In the genomic region with DNA sequence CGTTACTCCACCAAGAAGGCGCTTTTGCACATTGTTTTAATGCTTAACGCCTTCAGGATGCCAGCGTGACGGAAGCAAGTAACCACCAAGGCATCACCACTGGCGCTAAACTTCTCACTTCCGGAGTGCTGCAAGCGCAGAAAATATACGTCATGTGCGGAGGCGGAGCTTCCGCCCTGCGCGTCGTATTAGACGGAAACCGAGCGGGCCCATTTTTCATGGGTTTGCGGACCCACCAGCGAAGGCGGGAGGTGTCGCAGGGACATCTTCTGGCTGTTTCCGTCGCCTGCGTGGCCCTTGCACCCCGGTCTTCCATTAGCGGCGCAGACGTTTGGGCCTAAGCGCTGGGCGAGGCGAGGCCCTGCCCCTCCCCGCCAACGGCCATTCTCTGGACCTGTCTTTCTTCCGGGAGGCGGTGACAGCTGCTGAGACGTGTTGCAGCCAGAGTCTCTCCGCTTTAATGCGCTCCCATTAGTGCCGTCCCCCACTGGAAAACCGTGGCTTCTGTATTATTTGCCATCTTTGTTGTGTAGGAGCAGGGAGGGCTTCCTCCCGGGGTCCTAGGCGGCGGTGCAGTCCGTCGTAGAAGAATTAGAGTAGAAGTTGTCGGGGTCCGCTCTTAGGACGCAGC, we compare ENCODE assay signal across 8 cellular contexts. TPM values are rescaled to one million over a fixed set of nuclear protein-coding genes. Genes with fewer than 3 reads are reported as not detected.
A peak's percentile ranks its signal among the peaks of the same experiment; 100 is the strongest.
DNase-seq lines count a peak whose midpoint lies in the region; ATAC-seq and TF ChIP-seq lines count a peak whose summit lies in the region.

Gene ERCC5 (plus strand): TSS at position 403 of the 631 bp plus-strand sequence. CDS start 235 bp downstream, outside the sequence.

- DNase-seq in Daoy (ENCODE audit: low read depth) (peak; percentile 92), GM23338 (ENCODE audit: low spot score) (peak; percentile 97), LHCN-M2 (ENCODE audit: low read depth) (peak; percentile 96), RWPE1 (ENCODE audit: low spot score) (peak; percentile 74), fibroblast of gingiva (ENCODE audit: low read depth) (peak; percentile 98)
- peak; percentile 93 to 99 (median 97) for DNase-seq in naive thymus-derived CD4-positive, alpha-beta T cell
- peak; percentile 97 for DNase-seq in stimulated activated naive B cell treated with anti-CD40 and anti-IgM and Interleukin-4, amounts not matched to agents 10 μg/mL and 1 μg/mL and 100 μg/mL, for 72 hours

- peak within 1 kb of the TSS; percentile 97 for H3K27ac Mint-ChIP-seq in GM23338
- peak within 1 kb of the TSS; percentile 80 for H3K27ac Mint-ChIP-seq in activated T-helper 17 cell treated with anti-CD3 and anti-CD28 coated beads, Interleukin-2, amount 50 U/mL, for 72 hours
- H3K27ac Mint-ChIP-seq in naive thymus-derived CD4-positive, alpha-beta T cell = peak within 1 kb of the TSS; percentile 93 to 100 (median 99)
- H3K27ac Mint-ChIP-seq in stimulated activated naive B cell treated with anti-CD40 and anti-IgM and Interleukin-4, amounts not matched to agents 10 μg/mL and 1 μg/mL and 100 μg/mL, for 72 hours = peak within 1 kb of the TSS; percentile 98

- POLR2A ChIA-PET in RWPE1 (lab: Yijun Ruan, JAX; ENCODE audit: low non-redundant PET) = interaction anchor here (0.6 to 0.7 kb wide), 2 partner anchors 9 to 50 kb away, joined by 3 to 9 read pairs; no protein-coding TSS in a partner anchor
- POLR2A ChIA-PET in naive thymus-derived CD4-positive, alpha-beta T cell (lab: Charles Lee) = interaction anchor here (0.6 to 6.7 kb wide), 27 partner anchors 9 to 1221 kb away, joined by 3 to 351 read pairs (median 5); partner anchors contain the start of genes TEX30 and TPP2

- H3K27ac ChIP-seq in GM23338 (ENCODE audit: low read depth) = peak within 1 kb of the TSS; percentile 67
- peak within 1 kb of the TSS; percentile 96 for H3K27ac ChIP-seq in RWPE1
- H3K27ac ChIP-seq in naive thymus-derived CD4-positive, alpha-beta T cell (ENCODE audit: low read depth, low read length) = peak within 1 kb of the TSS; percentile 97

- no peaks in the 10 kb centered on the region for H3K27me3 ChIP-seq in GM23338 (ENCODE audit: insufficient read depth)
- H3K27me3 ChIP-seq in naive thymus-derived CD4-positive, alpha-beta T cell (ENCODE audit: control insufficient read depth in 2 of 2, insufficient read depth in 2 of 2, low read length in 2 of 2) = no peaks in the 10 kb centered on the region

- H4K20me1 ChIP-seq in GM23338 (replicated peaks; ENCODE audit: insufficient read depth) = no peaks in the 10 kb centered on the region

- peaks cover 25% of the 10 kb centered on the region for H3K79me2 ChIP-seq in GM23338 (replicated peaks; ENCODE audit: insufficient read depth)

- H3K36me3 ChIP-seq in GM23338 (ENCODE audit: insufficient read depth) = no peaks in the 10 kb centered on the region
- H3K36me3 ChIP-seq in naive thymus-derived CD4-positive, alpha-beta T cell (ENCODE audit: control insufficient read depth in 2 of 3, insufficient read depth in 3 of 3, low read length in 3 of 3) = peaks cover 0 to 7% (median 0%) of the 10 kb centered on the region in 3 experiments

- peak; percentile 89 for ATAC-seq in GM23338
- ATAC-seq in activated T-helper 17 cell treated with anti-CD3 and anti-CD28 coated beads, Interleukin-2, amount 50 U/mL, for 72 hours (replicated peaks) = peak; percentile 90
- peak; percentile 89 for ATAC-seq in naive thymus-derived CD4-positive, alpha-beta T cell
- ATAC-seq in stimulated activated naive B cell treated with anti-CD40 and anti-IgM and Interleukin-4, amounts not matched to agents 10 μg/mL and 1 μg/mL and 100 μg/mL, for 72 hours (replicated peaks) = peak; percentile 90 to 91

- CTCF ChIA-PET in RWPE1 (lab: Yijun Ruan, JAX) = interaction anchor here (0.6 to 1.3 kb wide), 8 partner anchors 9 to 259 kb away, joined by 3 to 9 read pairs (median 3); no protein-coding TSS in a partner anchor
- CTCF ChIA-PET in naive thymus-derived CD4-positive, alpha-beta T cell (lab: Charles Lee) = interaction anchor here (0.6 to 3.6 kb wide), 9 partner anchors 74 to 266 kb away, joined by 3 to 26 read pairs (median 3); partner anchors contain the start of gene TPP2

- intact Hi-C loops in naive thymus-derived CD4-positive, alpha-beta T cell (cut with micrococcal nuclease) = loop anchor here (1.0 to 10.0 kb wide), 11 partner anchors 25 to 1703 kb away; partner anchors contain the start of genes TEX30 (in 2 of the 2) and TPP2 (in 2 of the 2)

- peak within 1 kb of the TSS; percentile 98 for H3K4me3 Mint-ChIP-seq in GM23338
- H3K4me3 Mint-ChIP-seq in activated T-helper 17 cell treated with anti-CD3 and anti-CD28 coated beads, Interleukin-2, amount 50 U/mL, for 72 hours = peak within 1 kb of the TSS; percentile 84
- peak within 1 kb of the TSS; percentile 86 to 100 (median 96) for H3K4me3 Mint-ChIP-seq in naive thymus-derived CD4-positive, alpha-beta T cell
- peak within 1 kb of the TSS; percentile 94 to 99 for H3K4me3 Mint-ChIP-seq in stimulated activated naive B cell treated with anti-CD40 and anti-IgM and Interleukin-4, amounts not matched to agents 10 μg/mL and 1 μg/mL and 100 μg/mL, for 72 hours

- H3K9me2 ChIP-seq in GM23338 (ENCODE audit: insufficient read depth) = no peaks in the 10 kb centered on the region

- no peaks in the 10 kb centered on the region for H3K36me3 Mint-ChIP-seq in GM23338 (ENCODE audit: low read depth)
- peaks cover 41% of the 10 kb centered on the region for H3K36me3 Mint-ChIP-seq in activated T-helper 17 cell treated with anti-CD3 and anti-CD28 coated beads, Interleukin-2, amount 50 U/mL, for 72 hours (ENCODE audit: low read depth)
- H3K36me3 Mint-ChIP-seq in naive thymus-derived CD4-positive, alpha-beta T cell = peaks cover 0 to 8% (median 3%) of the 10 kb centered on the region in 5 donors
- H3K36me3 Mint-ChIP-seq in stimulated activated naive B cell treated with anti-CD40 and anti-IgM and Interleukin-4, amounts not matched to agents 10 μg/mL and 1 μg/mL and 100 μg/mL, for 72 hours = peaks cover 8 to 14% of the 10 kb centered on the region in 2 donors

- no peaks in the 10 kb centered on the region for H3F3A ChIP-seq in GM23338 (replicated peaks; ENCODE audit: low read depth)

- TF ChIP-seq CTCF in GM23338 (conservative IDR thresholded peaks at IDR 0.05; ENCODE audit: low read depth in 2 of 2) = no peak; a peak in 1 of 4 replicates
- no peak for TF ChIP-seq CTCF in RWPE1 (conservative IDR thresholded peaks at IDR 0.05; ENCODE audit: low read depth)

- H3K9me3 Mint-ChIP-seq in GM23338 = no peaks in the 10 kb centered on the region
- H3K9me3 Mint-ChIP-seq in activated T-helper 17 cell treated with anti-CD3 and anti-CD28 coated beads, Interleukin-2, amount 50 U/mL, for 72 hours = no peaks in the 10 kb centered on the region
- peaks cover 0 to 5% (median 0%) of the 10 kb centered on the region in 11 donors for H3K9me3 Mint-ChIP-seq in naive thymus-derived CD4-positive, alpha-beta T cell
- no peaks in the 10 kb centered on the region for H3K9me3 Mint-ChIP-seq in stimulated activated naive B cell treated with anti-CD40 and anti-IgM and Interleukin-4, amounts not matched to agents 10 μg/mL and 1 μg/mL and 100 μg/mL, for 72 hours

- H3K4me2 ChIP-seq in GM23338 = peak within 1 kb of the TSS; percentile 89

- H2AFZ ChIP-seq in GM23338 = peak within 1 kb of the TSS; percentile 75

- H3K4me3 ChIP-seq in GM23338 = peak within 1 kb of the TSS; percentile 89
- H3K4me3 ChIP-seq in naive thymus-derived CD4-positive, alpha-beta T cell (ENCODE audit: low read length) = peak within 1 kb of the TSS; percentile 98

- H3K4me1 Mint-ChIP-seq in GM23338 = peaks cover 11% of the 10 kb centered on the region
- peaks cover 21% of the 10 kb centered on the region for H3K4me1 Mint-ChIP-seq in activated T-helper 17 cell treated with anti-CD3 and anti-CD28 coated beads, Interleukin-2, amount 50 U/mL, for 72 hours
- H3K4me1 Mint-ChIP-seq in naive thymus-derived CD4-positive, alpha-beta T cell = peaks cover 31 to 52% (median 42%) of the 10 kb centered on the region in 7 donors
- H3K4me1 Mint-ChIP-seq in stimulated activated naive B cell treated with anti-CD40 and anti-IgM and Interleukin-4, amounts not matched to agents 10 μg/mL and 1 μg/mL and 100 μg/mL, for 72 hours = peaks cover 24 to 36% of the 10 kb centered on the region in 2 donors

- H3K9me3 ChIP-seq in naive thymus-derived CD4-positive, alpha-beta T cell (ENCODE audit: control insufficient read depth in 2 of 3, low read length in 3 of 3) = no peaks in the 10 kb centered on the region

- peaks cover 4% of the 10 kb centered on the region; the same call in 1 of the 2 replicates for H3K4me1 ChIP-seq in GM23338 (ENCODE audit: insufficient read depth)
- peaks cover 19 to 34% of the 10 kb centered on the region in 2 donors for H3K4me1 ChIP-seq in naive thymus-derived CD4-positive, alpha-beta T cell (ENCODE audit: control insufficient read depth in 2 of 2, insufficient read depth in 2 of 2, low read length in 2 of 2)

- H3K27me3 Mint-ChIP-seq in GM23338 (ENCODE audit: insufficient read depth, low read depth, poor library complexity) = peaks cover 16% of the 10 kb centered on the region
- H3K27me3 Mint-ChIP-seq in activated T-helper 17 cell treated with anti-CD3 and anti-CD28 coated beads, Interleukin-2, amount 50 U/mL, for 72 hours = no peaks in the 10 kb centered on the region
- peaks cover 0 to 4% (median 0%) of the 10 kb centered on the region in 5 donors for H3K27me3 Mint-ChIP-seq in naive thymus-derived CD4-positive, alpha-beta T cell
- no peaks in the 10 kb centered on the region for H3K27me3 Mint-ChIP-seq in stimulated activated naive B cell treated with anti-CD40 and anti-IgM and Interleukin-4, amounts not matched to agents 10 μg/mL and 1 μg/mL and 100 μg/mL, for 72 hours

TF ChIP-seq in GM23338, 12 proteins besides CTCF, POLR2A, EP300 and RAD21 (continues in another document):
- TF ChIP-seq POLR2AphosphoS5 (IDR thresholded peaks at IDR 0.05; ENCODE audit: low read depth) (peak; percentile 80), CREB1 (CRISPR knock-in tag; IDR thresholded peaks at IDR 0.05; ENCODE audit: low read depth) (peak; percentile 97)

RNA-seq across cellular contexts. Expression of gene ERCC5, which starts in this region (rescaled TPM):
- total RNA-seq in Daoy (2014; rRNA removed; shearing (Covaris generic)) = 29.2 and 44.1 TPM in 2 replicates
- total RNA-seq in GM23338 (2014; rRNA removed; shearing (Covaris generic)) = 25.4 and 33.0 TPM in 2 replicates
- polyA plus RNA-seq in GM23338 (2016; fragmentation: Nextera tagmentation; extraction: Ambion mirVana) = 21.9 and 26.2 TPM in 2 replicates
- 56.8 and 75.1 TPM in 2 replicates for total RNA-seq in LHCN-M2 (2014; rRNA removed)
- polyA plus RNA-seq in LHCN-M2 (2012) = 15.2 TPM
- total RNA-seq in activated T-helper 17 cell treated with anti-CD3 and anti-CD28 coated beads, Interleukin-2, amount 50 U/mL, for 72 hours = 10 to 100 TPM; 65.9 to 95.5 TPM
- total RNA-seq in naive thymus-derived CD4-positive, alpha-beta T cell = 100 to 1,000 TPM in 3 of 5 experiments, 10 to 100 TPM in 2; 79.6 to 158 (median 123) TPM
- polyA plus RNA-seq in naive thymus-derived CD4-positive, alpha-beta T cell = 10 to 100 TPM; 48.6 to 62.9 TPM

Comparison
In these comparisons a context has a peak if more than half of its experiments do, and no peak if none do; other contexts are left out.
1. Peak in every context shown above with its lines: DNase-seq, ATAC-seq, H3K4me3 ChIP-seq and H3K27ac ChIP-seq.